ENCODE assay signal across 1 cellular context in genomic region chr12:38892090-38892786, GRCh38.
A peak's percentile ranks its signal among the peaks of the same experiment; 100 is the strongest.
TF ChIP-seq lines count a peak whose summit lies in the region.

No MANE protein-coding gene starts in this region.

TF ChIP-seq in HepG2, 621 proteins besides CTCF, POLR2A, EP300 and RAD21 (continued from another document and continues in another):
- TF ChIP-seq ZNF609 (CRISPR knock-in tag; IDR thresholded peaks at IDR 0.05; ENCODE audit: borderline replicate concordance) (peak; percentile 81; the same call in 1 of the 2 replicates), ELF3 (CRISPR knock-in tag; IDR thresholded peaks at IDR 0.05) (peak; percentile 62), SNAPC5 (CRISPR knock-in tag; IDR thresholded peaks at IDR 0.05; ENCODE audit: borderline replicate concordance) (no peak), ZNF574 (CRISPR knock-in tag; IDR thresholded peaks at IDR 0.05) (peak; percentile 30; the same call in 1 of the 2 replicates), TRIM22 (IDR thresholded peaks at IDR 0.05) (no peak), HNRNPK (IDR thresholded peaks at IDR 0.05; ENCODE audit: low read depth, low read length, poor library complexity, severe bottlenecking) (no peak), DBP (CRISPR knock-in tag; IDR thresholded peaks at IDR 0.05; ENCODE audit: not compliant biosample characterization) (no peak), MAFK (conservative IDR thresholded peaks at IDR 0.05 in 1 of 2, IDR thresholded peaks at IDR 0.05 in 1 of 2; ENCODE audit: low read length in 2 of 2) (no peak), ZNF710 (CRISPR knock-in tag; IDR thresholded peaks at IDR 0.05; ENCODE audit: borderline replicate concordance) (0 out of 2 replicates have a peak, but pooled peaks have one; percentile 49), HNF4A (CRISPR knock-in tag; IDR thresholded peaks at IDR 0.05) (peak; percentile 97), HNF1B (CRISPR knock-in tag; IDR thresholded peaks at IDR 0.05) (0 out of 2 replicates have a peak, but pooled peaks have one; percentile 41), AGO2 (optimal IDR thresholded peaks at IDR 0.05; ENCODE audit: low read depth, low read length) (no peak), ZNF546 (CRISPR knock-in tag; conservative IDR thresholded peaks at IDR 0.05) (no peak), DMTF1 (CRISPR knock-in tag; IDR thresholded peaks at IDR 0.05) (no peak), ZSCAN5A (CRISPR knock-in tag; IDR thresholded peaks at IDR 0.05; ENCODE audit: borderline replicate concordance) (0 out of 2 replicates have a peak, but pooled peaks have one; percentile 44), ZNF556 (CRISPR knock-in tag; IDR thresholded peaks at IDR 0.05; ENCODE audit: borderline replicate concordance) (no peak), TFAP4 (IDR thresholded peaks at IDR 0.05; ENCODE audit: borderline replicate concordance, low read depth) (peak; percentile 71; the same call in 1 of the 2 replicates), REPIN1 (CRISPR knock-in tag; IDR thresholded peaks at IDR 0.05; ENCODE audit: borderline replicate concordance, low read depth) (no peak), ZNF460 (CRISPR knock-in tag; IDR thresholded peaks at IDR 0.05; ENCODE audit: borderline replicate concordance) (no peak), ADNP (CRISPR knock-in tag; IDR thresholded peaks at IDR 0.05) (no peak), HIVEP1 (CRISPR knock-in tag; IDR thresholded peaks at IDR 0.05) (no peak), HCFC1 (IDR thresholded peaks at IDR 0.05; ENCODE audit: low read depth, low read length) (no peak), THAP11 (CRISPR knock-in tag; IDR thresholded peaks at IDR 0.05) (peak; percentile 68), ZNF646 (CRISPR knock-in tag; IDR thresholded peaks at IDR 0.05) (no peak)
